Comparison of ENCODE assay signal across 1 cellular context in genomic region chr6:144063744-144064401, GRCh38.
TF ChIP-seq lines count a peak whose summit lies in the region.

No MANE protein-coding gene starts in this region.

TF ChIP-seq in K562, 482 proteins besides CTCF, POLR2A, EP300 and RAD21 (continued from another document and continues in another):
- TF ChIP-seq BRD9 (IDR thresholded peaks at IDR 0.05; ENCODE audit: low read depth, partially characterized antibody), result no peak
- TF ChIP-seq CSDE1 (IDR thresholded peaks at IDR 0.05), result no peak
- TF ChIP-seq NCOA4 (IDR thresholded peaks at IDR 0.05; ENCODE audit: partially characterized antibody), result no peak
- peak; percentile 33 for TF ChIP-seq SAP30 (IDR thresholded peaks at IDR 0.05; ENCODE audit: borderline replicate concordance, insufficient read depth, low read depth, low read length, poor library complexity, severe bottlenecking)
- TF ChIP-seq ZNF445 (CRISPR knock-in tag; IDR thresholded peaks at IDR 0.05; ENCODE audit: low read depth), result no peak
- no peak for TF ChIP-seq ZNF197 (CRISPR knock-in tag; IDR thresholded peaks at IDR 0.05; ENCODE audit: low read depth)
- TF ChIP-seq SMAD1 (IDR thresholded peaks at IDR 0.05; ENCODE audit: low read depth, low read length, partially characterized antibody), result peak; percentile 47
- no peak for TF ChIP-seq RBM39 (optimal IDR thresholded peaks at IDR 0.05; ENCODE audit: low read depth, low read length)
- TF ChIP-seq SMARCA5 (IDR thresholded peaks at IDR 0.05), result no peak
- TF ChIP-seq RERE (CRISPR knock-in tag; IDR thresholded peaks at IDR 0.05; ENCODE audit: borderline replicate concordance), result peak; percentile 79; the same call in 1 of the 2 replicates
- TF ChIP-seq CREB3 (tag; conservative IDR thresholded peaks at IDR 0.05; ENCODE audit: low read depth), result no peak
- TF ChIP-seq PRPF4 (IDR thresholded peaks at IDR 0.05; ENCODE audit: insufficient read depth, low read depth, low read length, poor library complexity, severe bottlenecking), result no peak
- TF ChIP-seq TAF15 (IDR thresholded peaks at IDR 0.05; ENCODE audit: low read depth, low read length), result no peak
- no peak for TF ChIP-seq DNMT1 (IDR thresholded peaks at IDR 0.05)
- TF ChIP-seq TCFL5 (CRISPR knock-in tag; conservative IDR thresholded peaks at IDR 0.05), result no peak
- TF ChIP-seq IRF2 (CRISPR knock-in tag; IDR thresholded peaks at IDR 0.05), result no peak
- no peak for TF ChIP-seq RBM22 (IDR thresholded peaks at IDR 0.05; ENCODE audit: low read depth, low read length, poor library complexity, severe bottlenecking)
- no peak for TF ChIP-seq ZBTB17 (CRISPR knock-in tag; IDR thresholded peaks at IDR 0.05)
- TF ChIP-seq ZNF644 (tag; IDR thresholded peaks at IDR 0.05; ENCODE audit: low read depth), result no peak
- peak; percentile 69 for TF ChIP-seq HMGN3 (IDR thresholded peaks at IDR 0.05; ENCODE audit: borderline replicate concordance, extremely low read depth, insufficient read length, low read depth, low read length)
- no peak for TF ChIP-seq MCM5 (IDR thresholded peaks at IDR 0.05; ENCODE audit: low read depth)
- peak; percentile 62; the same call in 1 of the 2 replicates for TF ChIP-seq GATAD2B (IDR thresholded peaks at IDR 0.05; ENCODE audit: borderline replicate concordance)
- no peak for TF ChIP-seq NUFIP1 (IDR thresholded peaks at IDR 0.05; ENCODE audit: partially characterized antibody)
- TF ChIP-seq SAFB2 (IDR thresholded peaks at IDR 0.05; ENCODE audit: borderline replicate concordance, low read depth, low read length, severe bottlenecking), result no peak
- peak; percentile 62 for TF ChIP-seq SAFB (IDR thresholded peaks at IDR 0.05; ENCODE audit: borderline replicate concordance, low read depth, low read length)
- peak; percentile 38; the same call in 1 of the 2 replicates for TF ChIP-seq FOSL1 (tag; conservative IDR thresholded peaks at IDR 0.05)
- no peak for TF ChIP-seq MXI1 (IDR thresholded peaks at IDR 0.05; ENCODE audit: low read depth, low read length)
- TF ChIP-seq NEUROD1 (IDR thresholded peaks at IDR 0.05; ENCODE audit: borderline replicate concordance, low read depth, low read length, partially characterized antibody), result peak; percentile 9
- no peak for TF ChIP-seq TAF9B (IDR thresholded peaks at IDR 0.05; ENCODE audit: partially characterized antibody)
- TF ChIP-seq ETS2 (tag; IDR thresholded peaks at IDR 0.05; ENCODE audit: borderline replicate concordance, poor library complexity, severe bottlenecking), result no peak
- peak; percentile 91 for TF ChIP-seq CXXC5 (CRISPR knock-in tag; IDR thresholded peaks at IDR 0.05)
- no peak for TF ChIP-seq HNRNPH1 (optimal IDR thresholded peaks at IDR 0.05; ENCODE audit: low read depth, low read length)
- TF ChIP-seq BCOR (IDR thresholded peaks at IDR 0.05), result no peak
- TF ChIP-seq ZNF444 (CRISPR knock-in tag; IDR thresholded peaks at IDR 0.05), result no peak
- no peak for TF ChIP-seq ASH1L (IDR thresholded peaks at IDR 0.05; ENCODE audit: borderline replicate concordance, low read depth, partially characterized antibody)
- TF ChIP-seq EHMT2 (IDR thresholded peaks at IDR 0.05), result no peak
- peak; percentile 62; the same call in 1 of the 2 replicates for TF ChIP-seq ESRRA (IDR thresholded peaks at IDR 0.05; ENCODE audit: borderline replicate concordance, low read depth)
- 0 out of 2 replicates have a peak, but pooled peaks have one; percentile 22 for TF ChIP-seq ETV5 (CRISPR knock-in tag; IDR thresholded peaks at IDR 0.05; ENCODE audit: low read depth)
- TF ChIP-seq PML (IDR thresholded peaks at IDR 0.05; ENCODE audit: low read length), result peak; percentile 74
- no peak for TF ChIP-seq KHSRP (IDR thresholded peaks at IDR 0.05)
- TF ChIP-seq USF1 (CRISPR knock-in tag; IDR thresholded peaks at IDR 0.05), result no peak; the same call in 1 of the 2 replicates
- no peak for TF ChIP-seq NFIX (CRISPR knock-in tag; IDR thresholded peaks at IDR 0.05; ENCODE audit: low read depth)
- no peak for TF ChIP-seq CGGBP1 (CRISPR knock-in tag; IDR thresholded peaks at IDR 0.05)
- peak; percentile 91 for TF ChIP-seq ATF7 (IDR thresholded peaks at IDR 0.05)
- TF ChIP-seq E4F1 (CRISPR knock-in tag; IDR thresholded peaks at IDR 0.05; ENCODE audit: borderline replicate concordance), result no peak
- no peak; the same call in 1 of the 2 replicates for TF ChIP-seq ZSCAN29 (IDR thresholded peaks at IDR 0.05)
- peak; percentile 70 for TF ChIP-seq PCBP1 (IDR thresholded peaks at IDR 0.05; ENCODE audit: low read depth, low read length, poor library complexity, severe bottlenecking)
- TF ChIP-seq ZNF124 (CRISPR knock-in tag; IDR thresholded peaks at IDR 0.05), result no peak
- TF ChIP-seq MYNN (IDR thresholded peaks at IDR 0.05), result peak; percentile 64; the same call in 1 of the 2 replicates
- no peak for TF ChIP-seq MYNN (CRISPR knock-in tag; IDR thresholded peaks at IDR 0.05)
- no peak for TF ChIP-seq RBM15 (IDR thresholded peaks at IDR 0.05; ENCODE audit: insufficient read depth, low read length)
- no peak for TF ChIP-seq TAL1 (IDR thresholded peaks at IDR 0.05)
- peak; percentile 51; the same call in 1 of the 2 replicates for TF ChIP-seq ZNF609 (CRISPR knock-in tag; IDR thresholded peaks at IDR 0.05; ENCODE audit: borderline replicate concordance)
- TF ChIP-seq HDGF (IDR thresholded peaks at IDR 0.05), result no peak
- no peak for TF ChIP-seq TRIM25 (IDR thresholded peaks at IDR 0.05; ENCODE audit: borderline replicate concordance)
- TF ChIP-seq NELFE (IDR thresholded peaks at IDR 0.05; ENCODE audit: insufficient read depth, insufficient read length), result peak; percentile 37
- no peak for TF ChIP-seq ZNF146 (CRISPR knock-in tag; IDR thresholded peaks at IDR 0.05; ENCODE audit: unreplicated experiment)
- TF ChIP-seq ZEB2 (IDR thresholded peaks at IDR 0.05), result peak; percentile 54
- TF ChIP-seq SOX6 (IDR thresholded peaks at IDR 0.05), result peak; percentile 32; the same call in 1 of the 2 replicates
- peak; percentile 40 for TF ChIP-seq CHD1 (IDR thresholded peaks at IDR 0.05; ENCODE audit: low read length)
- TF ChIP-seq HCFC1 (IDR thresholded peaks at IDR 0.05; ENCODE audit: low read depth, low read length), result no peak; the same call in none of the 2 replicates
